Comparison of ENCODE assay signal across 13 cellular contexts in genomic region chr22:39567135-39567946, GRCh38. TPM values are rescaled to one million over a fixed set of nuclear protein-coding genes. Genes with fewer than 3 reads are reported as not detected.
DNase-seq lines count a peak whose midpoint lies in the region; ATAC-seq, FAIRE-seq and TF ChIP-seq lines count a peak whose summit lies in the region.
"Had no signal": no experiment of that assay in that cellular context is flagged by ENCODE, and none has a peak within 500 bp of the region (broad histone marks: within the 10 kb centered on the region; RNA-seq: fewer than 3 reads in every experiment).

No MANE protein-coding gene starts in this region.

- H3K9me3 ChIP-seq in astrocyte (ENCODE audit: insufficient read depth, low read depth, low read length) (peaks cover 3% of the 10 kb centered on the region), left lung (no peaks in the 10 kb centered on the region)

- H3K4me3 Mint-ChIP-seq in activated CD4-positive, alpha-beta T cell treated with anti-CD3 and anti-CD28 coated beads for 36 hours = no peak overlapping the region
- H3K4me3 Mint-ChIP-seq in astrocyte (ENCODE audit: unreplicated experiment) (no peak overlapping the region), endothelial cell (ENCODE audit: unreplicated experiment) (no peak overlapping the region)
- H3K4me3 Mint-ChIP-seq: endodermal cell had no signal

- no peak overlapping the region for H3K27ac ChIP-seq in astrocyte (ENCODE audit: low read depth, low read length)
- H3K27ac ChIP-seq in left lung = no peak overlapping the region
- H3K27ac ChIP-seq: parathyroid adenoma had no signal

- H3K27me3 Mint-ChIP-seq in activated CD4-positive, alpha-beta T cell treated with anti-CD3 and anti-CD28 coated beads for 36 hours = no peaks in the 10 kb centered on the region
- H3K27me3 Mint-ChIP-seq in astrocyte (ENCODE audit: low read depth, unreplicated experiment) = peaks cover 19% of the 10 kb centered on the region
- peaks cover 5% of the 10 kb centered on the region for H3K27me3 Mint-ChIP-seq in endothelial cell (ENCODE audit: unreplicated experiment)

- H3K36me3 Mint-ChIP-seq in activated CD4-positive, alpha-beta T cell treated with anti-CD3 and anti-CD28 coated beads for 36 hours (ENCODE audit: low read depth) = no peaks in the 10 kb centered on the region
- H3K36me3 Mint-ChIP-seq in astrocyte (ENCODE audit: low read depth, unreplicated experiment) = no peaks in the 10 kb centered on the region
- H3K36me3 Mint-ChIP-seq in endothelial cell (ENCODE audit: low read depth, unreplicated experiment) = peaks cover 7% of the 10 kb centered on the region

- POLR2A ChIA-PET in activated CD4-positive, alpha-beta T cell treated with anti-CD3 and anti-CD28 coated beads for 36 hours (lab: Charles Lee) = no interaction called here

- ATAC-seq in activated CD4-positive, alpha-beta T cell treated with anti-CD3 and anti-CD28 coated beads for 36 hours = peak; percentile 95
- ATAC-seq in left lung (no peak), omental fat pad (ENCODE audit: low FRiP score) (no peak)
- ATAC-seq: PC-3 had no signal

- intact Hi-C loops in activated CD4-positive, alpha-beta T cell treated with anti-CD3 and anti-CD28 coated beads for 36 hours (cut with DNase I, micrococcal nuclease) = no loop called here
- intact Hi-C loops in left lung (cut with DNase I) = no loop called here

- peak; percentile 86 for DNase-seq in Jurkat, Clone E6-1 (ENCODE audit: low read depth, low spot score)
- DNase-seq in activated CD4-positive, alpha-beta T cell treated with anti-CD3 and anti-CD28 coated beads for 36 hours = peak; percentile 64
- DNase-seq in astrocyte (ENCODE audit: low read depth) (no peak), endothelial cell (ENCODE audit: low spot score) (no peak), left lung (no peak), COLO829 (ENCODE audit: low spot score) (no peak), omental fat pad (ENCODE audit: low spot score) (no peak)
- peak; percentile 37 for DNase-seq in stimulated activated CD4-positive, alpha-beta T cell treated with anti-CD3 and anti-CD28 coated beads, Interleukin-4, amount 100 ng/mL, for 24 hours
- DNase-seq: endodermal cell, PC-3 had no signal

- peak overlapping the region; percentile 19; the same call in 1 of the 2 replicates for H3K4me3 ChIP-seq in Jurkat, Clone E6-1 (ENCODE audit: low read length)
- H3K4me3 ChIP-seq in astrocyte (ENCODE audit: insufficient read depth, low read depth, low read length) (no peak overlapping the region), left lung (no peak overlapping the region)

- H3K4me1 Mint-ChIP-seq in activated CD4-positive, alpha-beta T cell treated with anti-CD3 and anti-CD28 coated beads for 36 hours = peaks cover 15% of the 10 kb centered on the region
- H3K4me1 Mint-ChIP-seq in astrocyte (ENCODE audit: low read depth, unreplicated experiment) (no peaks in the 10 kb centered on the region), endothelial cell (ENCODE audit: unreplicated experiment) (no peaks in the 10 kb centered on the region)
- H3K4me1 Mint-ChIP-seq: endodermal cell had no signal

- H3K27me3 ChIP-seq in astrocyte (ENCODE audit: insufficient read depth, low read length) (peaks cover 9% of the 10 kb centered on the region), left lung (peaks cover 0 to 42% of the 10 kb centered on the region in 2 donors)

- TF ChIP-seq CTCF in astrocyte (IDR thresholded peaks at IDR 0.05; ENCODE audit: insufficient read depth, low read depth, low read length) (no peak), endothelial cell (IDR thresholded peaks at IDR 0.05; ENCODE audit: unreplicated experiment) (no peak), left lung (IDR thresholded peaks at IDR 0.05) (no peak), omental fat pad (IDR thresholded peaks at IDR 0.05) (no peak)

- peaks cover 6% of the 10 kb centered on the region for H3K9me3 Mint-ChIP-seq in activated CD4-positive, alpha-beta T cell treated with anti-CD3 and anti-CD28 coated beads for 36 hours (ENCODE audit: low read depth)
- H3K9me3 Mint-ChIP-seq in astrocyte (ENCODE audit: unreplicated experiment) = no peaks in the 10 kb centered on the region
- no peaks in the 10 kb centered on the region for H3K9me3 Mint-ChIP-seq in endothelial cell (ENCODE audit: unreplicated experiment)
- H3K9me3 Mint-ChIP-seq: endodermal cell had no signal

- no peaks in the 10 kb centered on the region for H4K20me1 ChIP-seq in astrocyte (ENCODE audit: insufficient read depth, low read length)

- CTCF ChIA-PET in activated CD4-positive, alpha-beta T cell treated with anti-CD3 and anti-CD28 coated beads for 36 hours (lab: Charles Lee) = interaction anchor here (0.7 to 1.2 kb wide), 3 partner anchors 12 to 457 kb away, joined by 3 to 6 read pairs (median 4); no protein-coding TSS in a partner anchor

- no peak overlapping the region for H2AFZ ChIP-seq in astrocyte (ENCODE audit: low read depth, low read length)
- H2AFZ ChIP-seq: parathyroid adenoma had no signal

- peak overlapping the region; percentile 53 for H3K27ac Mint-ChIP-seq in activated CD4-positive, alpha-beta T cell treated with anti-CD3 and anti-CD28 coated beads for 36 hours
- peak overlapping the region; percentile 59 for H3K27ac Mint-ChIP-seq in astrocyte (ENCODE audit: unreplicated experiment)
- H3K27ac Mint-ChIP-seq in endothelial cell (ENCODE audit: unreplicated experiment) = no peak overlapping the region
- H3K27ac Mint-ChIP-seq: endodermal cell had no signal

- H3K4me1 ChIP-seq in astrocyte (ENCODE audit: insufficient read depth, low read length) = no peaks in the 10 kb centered on the region
- H3K4me1 ChIP-seq in left lung = no peaks in the 10 kb centered on the region
- H3K4me1 ChIP-seq: parathyroid adenoma had no signal

- FAIRE-seq in astrocyte (lab: Jason Lieb, UNC) = no peak
- FAIRE-seq: islet of Langerhans had no signal

- no peaks in the 10 kb centered on the region for H3K79me2 ChIP-seq in astrocyte (ENCODE audit: insufficient read depth, low read length)
- H3K79me2 ChIP-seq: parathyroid adenoma had no signal

- no peaks in the 10 kb centered on the region for H3K36me3 ChIP-seq in astrocyte (ENCODE audit: insufficient read depth, low read length)
- H3K36me3 ChIP-seq in left lung = no peaks in the 10 kb centered on the region

- H3K9ac ChIP-seq in astrocyte (ENCODE audit: low read length) = no peak overlapping the region
- H3K9ac ChIP-seq: parathyroid adenoma had no signal

- no peak overlapping the region for H3K4me2 ChIP-seq in astrocyte (ENCODE audit: low read length)

RNA-seq across cellular contexts. Expression of gene CACNA1I, which starts 3.2 kb away (rescaled TPM):
- polyA plus RNA-seq in Jurkat, Clone E6-1 (2012; ENCODE audit: insufficient read depth, insufficient read length) = 0.10 TPM
- under 1 TPM; 0.37 to 0.39 TPM for total RNA-seq in activated CD4-positive, alpha-beta T cell treated with anti-CD3 and anti-CD28 coated beads for 36 hours
- total RNA-seq in astrocyte (0.11 and 0.17 TPM in 2 replicates), endothelial cell (ENCODE audit: unreplicated experiment) (0.10 TPM), left lung (under 1 TPM; 0.03 to 0.10 TPM), omental fat pad (under 1 TPM; 0.09 to 0.38 (median 0.26) TPM)
- total RNA-seq: Daoy, PC-3 had no signal

RNA-seq across cellular contexts. Expression of gene RPS19BP1, which starts 34.8 kb away (rescaled TPM):
- polyA plus RNA-seq in Jurkat, Clone E6-1 (2012; ENCODE audit: insufficient read depth, insufficient read length) = 95.4 TPM
- total RNA-seq in activated CD4-positive, alpha-beta T cell treated with anti-CD3 and anti-CD28 coated beads for 36 hours = 10 to 100 TPM; 42.8 to 68.8 TPM
- 45.5 and 58.7 TPM in 2 replicates for total RNA-seq in astrocyte
- 57.7 TPM for total RNA-seq in endothelial cell (ENCODE audit: unreplicated experiment)
- 10 to 100 TPM; 63.5 to 88.4 TPM for total RNA-seq in left lung
- 100 to 1,000 TPM; 103 to 157 (median 133) TPM for total RNA-seq in omental fat pad

RNA-seq across cellular contexts. Expression of gene ATF4, which starts 47.0 kb away (rescaled TPM):
- 612 TPM for polyA plus RNA-seq in Jurkat, Clone E6-1 (2012; ENCODE audit: insufficient read depth, insufficient read length)
- 100 to 1,000 TPM; 580 to 680 TPM for total RNA-seq in activated CD4-positive, alpha-beta T cell treated with anti-CD3 and anti-CD28 coated beads for 36 hours
- 502 and 508 TPM in 2 replicates for total RNA-seq in astrocyte
- 312 TPM for total RNA-seq in endothelial cell (ENCODE audit: unreplicated experiment)
- total RNA-seq in left lung = 100 to 1,000 TPM; 204 to 308 TPM
- 100 to 1,000 TPM; 258 to 714 (median 610) TPM for total RNA-seq in omental fat pad

Comparison
In these comparisons a context has a peak if more than half of its experiments do, and no peak if none do; other contexts are left out.
1. DNase-seq: peak in Jurkat, Clone E6-1 (single experiment), activated CD4-positive, alpha-beta T cell treated with anti-CD3 and anti-CD28 coated beads for 36 hours (single experiment) and stimulated activated CD4-positive, alpha-beta T cell treated with anti-CD3 and anti-CD28 coated beads, Interleukin-4, amount 100 ng/mL, for 24 hours (single experiment); none in astrocyte (single experiment), endothelial cell (single experiment), left lung (0 of 2), COLO829 (single experiment) and omental fat pad (single experiment).